In the genomic region with DNA sequence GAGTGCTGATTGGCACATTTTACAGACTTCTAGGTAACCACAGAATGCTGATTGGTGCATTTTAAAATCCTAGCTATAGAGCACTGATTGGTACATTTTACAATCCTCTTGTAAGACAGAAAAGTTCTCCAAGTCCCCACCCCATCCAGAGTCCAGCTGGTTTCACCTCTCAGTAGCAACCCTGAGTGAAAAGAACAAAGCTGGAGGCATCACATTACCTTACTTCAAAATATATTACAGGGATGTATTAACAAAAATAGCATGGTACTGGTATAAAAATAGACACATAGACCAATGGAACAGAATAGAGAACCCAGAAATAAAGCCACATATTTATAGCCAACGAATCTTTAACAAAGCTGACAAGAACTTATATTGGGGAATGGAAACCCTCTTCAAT, we compare ENCODE assay signal across 31 cellular contexts.
"Had no signal": no experiment of that assay in that cellular context is flagged by ENCODE, and none has a peak within 500 bp of the region (broad histone marks: within the 10 kb centered on the region; RNA-seq: fewer than 3 reads in every experiment).

No MANE protein-coding gene starts in this region.

- H3K27ac ChIP-seq: neural progenitor cell, ovary, parathyroid adenoma, psoas muscle, skin epidermis, spleen, suprapubic skin, testis, tibial artery, transverse colon, upper lobe of right lung, uterus had no signal

- H3K4me1 ChIP-seq: neural progenitor cell, spleen, suprapubic skin, tibial artery, transverse colon, upper lobe of right lung, uterus had no signal

- H3K27me3 Mint-ChIP-seq: progenitor cell of endocrine pancreas; stimulated activated naive CD8-positive, alpha-beta T cell treated with anti-CD3 and anti-CD28 coated beads, Interleukin-15, amount 100 ng/mL, for 72 hours; type B pancreatic cell had no signal

- H3K9ac ChIP-seq: neural progenitor cell, parathyroid adenoma had no signal

- H3K9me3 Mint-ChIP-seq: natural killer cell; stimulated activated memory B cell treated with anti-CD40 and anti-IgM and Interleukin-4, amounts not matched to agents 10 μg/mL and 1 μg/mL and 100 μg/mL, for 72 hours had no signal

- H2AFZ ChIP-seq: neural progenitor cell, parathyroid adenoma had no signal

- H3K4me3 ChIP-seq: neural progenitor cell, ovary, psoas muscle, skin epidermis, smooth muscle cell, spleen, suprapubic skin, testis, tibial artery, transverse colon, upper lobe of right lung, uterus had no signal

- H3K36me3 ChIP-seq: neural progenitor cell, ovary, spleen, suprapubic skin, tibial artery, transverse colon, upper lobe of right lung, uterus had no signal

- H3K36me3 Mint-ChIP-seq: natural killer cell; stimulated activated memory B cell treated with anti-CD40 and anti-IgM and Interleukin-4, amounts not matched to agents 10 μg/mL and 1 μg/mL and 100 μg/mL, for 72 hours; type B pancreatic cell had no signal

- H3K4me1 Mint-ChIP-seq: natural killer cell; nephron; stimulated activated memory B cell treated with anti-CD40 and anti-IgM and Interleukin-4, amounts not matched to agents 10 μg/mL and 1 μg/mL and 100 μg/mL, for 72 hours; stimulated activated naive CD8-positive, alpha-beta T cell treated with anti-CD3 and anti-CD28 coated beads, Interleukin-15, amount 100 ng/mL, for 72 hours had no signal

- H3K27me3 ChIP-seq: neural progenitor cell, ovary, spleen, suprapubic skin, testis, tibial artery, transverse colon, upper lobe of right lung, uterus had no signal

- ATAC-seq: natural killer cell; right cardiac atrium; sciatic nerve; stimulated activated memory B cell treated with anti-CD40 and anti-IgM and Interleukin-4, amounts not matched to agents 10 μg/mL and 1 μg/mL and 100 μg/mL, for 72 hours; stimulated activated naive CD8-positive, alpha-beta T cell treated with anti-CD3 and anti-CD28 coated beads, Interleukin-15, amount 100 ng/mL, for 72 hours; stimulated activated naive CD8-positive, alpha-beta T cell treated with anti-CD3 and anti-CD28 coated beads, Interleukin-15, Interleukin-2, amounts not matched to agents 100 U/mL and 50 U/mL, for 24 hours; upper lobe of right lung had no signal

- DNase-seq: natural killer cell; occipital lobe; ovary; posterior cingulate gyrus; psoas muscle; right cardiac atrium; spleen; stimulated activated CD4-positive, alpha-beta T cell treated with anti-CD3 and anti-CD28 coated beads, Interleukin-12 subunit alpha, Interleukin-12 subunit beta, amount 100 ng/mL, for 4 hours; stimulated activated CD4-positive, alpha-beta T cell treated with anti-CD3 and anti-CD28 coated beads, Interleukin-1b, Interleukin-23, amount 100 ng/mL, for 48 hours; stimulated activated CD4-positive, alpha-beta T cell treated with anti-CD3 and anti-CD28 coated beads, Interleukin-4, amount 100 ng/mL, for 1 hour; stimulated activated CD4-positive, alpha-beta T cell treated with anti-CD3 and anti-CD28 coated beads, Interleukin-4, amount 100 ng/mL, for 4 hours; stimulated activated CD8-positive, alpha-beta memory T cell treated with anti-CD3 and anti-CD28 coated beads, Interleukin-4, amount 100 ng/mL, for 48 hours; stimulated activated naive CD4-positive, alpha-beta T cell; stimulated activated naive CD8-positive, alpha-beta T cell treated with anti-CD3 and anti-CD28 coated beads, Interleukin-15, amount 100 ng/mL, for 72 hours; stimulated activated naive CD8-positive, alpha-beta T cell treated with anti-CD3 and anti-CD28 coated beads, Interleukin-15, Interleukin-2, amounts not matched to agents 100 U/mL and 50 U/mL, for 24 hours; substantia nigra; testis; tibial artery; transverse colon; upper lobe of right lung; uterus had no signal

- H3K4me3 Mint-ChIP-seq: natural killer cell; nephron; neural progenitor cell; stimulated activated memory B cell treated with anti-CD40 and anti-IgM and Interleukin-4, amounts not matched to agents 10 μg/mL and 1 μg/mL and 100 μg/mL, for 72 hours; stimulated activated naive CD8-positive, alpha-beta T cell treated with anti-CD3 and anti-CD28 coated beads, Interleukin-15, amount 100 ng/mL, for 72 hours; type B pancreatic cell had no signal

- H3K27ac Mint-ChIP-seq: natural killer cell; nephron; neural progenitor cell; progenitor cell of endocrine pancreas; stimulated activated memory B cell treated with anti-CD40 and anti-IgM and Interleukin-4, amounts not matched to agents 10 μg/mL and 1 μg/mL and 100 μg/mL, for 72 hours; stimulated activated naive CD8-positive, alpha-beta T cell treated with anti-CD3 and anti-CD28 coated beads, Interleukin-15, amount 100 ng/mL, for 72 hours; type B pancreatic cell had no signal

- H3K9me3 ChIP-seq: ovary, psoas muscle, suprapubic skin, testis, tibial artery, transverse colon, upper lobe of right lung, uterus had no signal

- H3K4me2 ChIP-seq: neural progenitor cell, smooth muscle cell had no signal
